In the genomic region with DNA sequence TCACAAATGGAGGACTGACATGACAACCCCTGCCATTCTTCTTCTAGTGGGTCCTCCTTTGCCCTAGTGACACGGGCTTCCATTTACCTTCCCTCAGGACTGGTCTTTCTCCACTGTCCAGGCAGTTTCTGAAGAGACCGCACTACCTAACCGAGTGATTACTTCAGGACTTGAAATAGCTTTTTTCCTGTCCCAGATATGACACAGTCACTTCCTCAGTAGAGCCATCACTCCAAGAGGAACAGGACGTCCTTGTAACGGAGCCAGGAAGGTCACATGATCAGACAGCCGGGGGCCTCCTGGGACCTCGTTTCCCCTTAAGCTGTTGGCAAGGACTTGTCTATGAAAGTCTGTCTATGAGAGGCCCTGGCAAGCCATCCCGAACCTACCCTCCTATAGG, we compare ENCODE assay signal across 10 cellular contexts.
DNase-seq lines count a peak whose midpoint lies in the region; ATAC-seq and TF ChIP-seq lines count a peak whose summit lies in the region.
"Had no signal": no experiment of that assay in that cellular context is flagged by ENCODE, and none has a peak within 500 bp of the region (broad histone marks: within the 10 kb centered on the region; RNA-seq: fewer than 3 reads in every experiment).

No MANE protein-coding gene starts in this region.

- BruUV-seq in MCF 10A (replicated peaks; lab: Mats Ljungman, UMichigan) (no TSS peak), mammary epithelial cell (replicated peaks; lab: Mats Ljungman, UMichigan) (no TSS peak)

- TF ChIP-seq CTCF in MCF 10A (IDR thresholded peaks at IDR 0.05; ENCODE audit: unreplicated experiment) (no peak), mammary epithelial cell (conservative IDR thresholded peaks at IDR 0.05 in 1 of 2, IDR thresholded peaks at IDR 0.05 in 1 of 2; ENCODE audit: extremely low read depth in 1 of 2, insufficient read depth in 1 of 2, low read depth in 1 of 2, low read length in 2 of 2) (no peak), glutamatergic neuron (IDR thresholded peaks at IDR 0.05; ENCODE audit: partially characterized antibody, unreplicated experiment) (no peak)

- peaks cover 15% of the 10 kb centered on the region for H3K4me1 Mint-ChIP-seq in MCF 10A (ENCODE audit: insufficient read depth, unreplicated experiment)
- no peaks in the 10 kb centered on the region for H3K4me1 Mint-ChIP-seq in glutamatergic neuron (ENCODE audit: low read depth, unreplicated experiment)

- no peaks in the 10 kb centered on the region for H4K20me1 ChIP-seq in mammary epithelial cell (ENCODE audit: insufficient read depth, low read length)

- no peaks in the 10 kb centered on the region for H3K36me3 ChIP-seq in mammary epithelial cell (ENCODE audit: insufficient read depth, low read length)
- no peaks in the 10 kb centered on the region for H3K36me3 ChIP-seq in muscle layer of duodenum (ENCODE audit: control insufficient read depth in 1 of 2, insufficient read depth in 2 of 2, low read length in 2 of 2)

- H3K27ac ChIP-seq in mammary epithelial cell (ENCODE audit: insufficient read depth, low read depth, low read length) = no peak overlapping the region
- peak overlapping the region; percentile 89 for H3K27ac ChIP-seq in muscle layer of duodenum (ENCODE audit: low read length)

- no peaks in the 10 kb centered on the region for H3K79me2 ChIP-seq in mammary epithelial cell (ENCODE audit: insufficient read depth, low read length)

- H3K4me3 Mint-ChIP-seq in MCF 10A (ENCODE audit: unreplicated experiment) = no peak overlapping the region
- no peak overlapping the region for H3K4me3 Mint-ChIP-seq in glutamatergic neuron (ENCODE audit: unreplicated experiment)
- H3K4me3 Mint-ChIP-seq: activated naive CD4-positive, alpha-beta T cell treated with anti-CD3 and anti-CD28 coated beads, Interleukin-2, amount 50 U/mL, for 24 hours had no signal

- no peak overlapping the region for H2AFZ ChIP-seq in mammary epithelial cell (ENCODE audit: low read depth, low read length)

- H3K9me3 Mint-ChIP-seq in MCF 10A (ENCODE audit: unreplicated experiment) (peaks cover 9% of the 10 kb centered on the region), glutamatergic neuron (ENCODE audit: unreplicated experiment) (peaks cover 2% of the 10 kb centered on the region)
- H3K9me3 Mint-ChIP-seq: activated naive CD4-positive, alpha-beta T cell treated with anti-CD3 and anti-CD28 coated beads, Interleukin-2, amount 50 U/mL, for 24 hours had no signal

- no peak overlapping the region for H3K4me2 ChIP-seq in mammary epithelial cell (ENCODE audit: insufficient read depth, low read depth, low read length)

- H3K36me3 Mint-ChIP-seq in MCF 10A (ENCODE audit: insufficient read depth, unreplicated experiment) (no peaks in the 10 kb centered on the region), glutamatergic neuron (ENCODE audit: unreplicated experiment) (peaks cover 5% of the 10 kb centered on the region)
- H3K36me3 Mint-ChIP-seq: activated naive CD4-positive, alpha-beta T cell treated with anti-CD3 and anti-CD28 coated beads, Interleukin-2, amount 50 U/mL, for 24 hours had no signal

- 54% methylated on average over 8 of the region's 8 CpGs for WGBS in mammary epithelial cell (ENCODE audit: low coverage, missing lambda C conversion rate)

- DNase-seq in MCF 10A (ENCODE audit: unreplicated experiment) = peak; percentile 74
- no peak for DNase-seq in mammary epithelial cell
- peak; percentile 79 for DNase-seq in fibroblast of gingiva (ENCODE audit: low read depth)
- no peak for DNase-seq in glutamatergic neuron
- DNase-seq in NCI-H774 (lab: John Stamatoyannopoulos, UW) = no peak
- no peak for DNase-seq in D341Med (ENCODE audit: low spot score)
- DNase-seq: T-helper 9 cell had no signal

- H3K9ac ChIP-seq in mammary epithelial cell (ENCODE audit: insufficient read depth, low read length) = no peak overlapping the region

- ATAC-seq in GM18861 (IDR thresholded peaks at IDR 0.05; ENCODE audit: unreplicated experiment) = no peak

- H3K4me3 ChIP-seq in mammary epithelial cell (replicated peaks in 1 of 3; ENCODE audit: insufficient read depth in 1 of 3, low read depth in 2 of 3, low read length in 3 of 3) (no peak overlapping the region), muscle layer of duodenum (ENCODE audit: low read depth in 1 of 2, low read length in 2 of 2) (no peak overlapping the region)

- no peaks in the 10 kb centered on the region for H3K9me3 ChIP-seq in mammary epithelial cell (replicated peaks; ENCODE audit: insufficient read depth, low read length)
- no peaks in the 10 kb centered on the region for H3K9me3 ChIP-seq in muscle layer of duodenum (ENCODE audit: control insufficient read depth in 1 of 2, low read length in 2 of 2)

- POLR2A ChIA-PET in MCF 10A (lab: Yijun Ruan, JAX) = no interaction called here

- H3K27me3 ChIP-seq in mammary epithelial cell (ENCODE audit: insufficient read depth, low read length) = peaks cover 5% of the 10 kb centered on the region
- H3K27me3 ChIP-seq in muscle layer of duodenum (ENCODE audit: low read depth, low read length) = no peaks in the 10 kb centered on the region

- intact Hi-C loops in MCF 10A (cut with micrococcal nuclease) = no loop called here
- intact Hi-C loops in mammary epithelial cell (cut with micrococcal nuclease) = no loop called here

- H3K4me1 ChIP-seq in mammary epithelial cell (ENCODE audit: insufficient read depth, low read length) (no peaks in the 10 kb centered on the region), muscle layer of duodenum (ENCODE audit: control insufficient read depth in 1 of 2, insufficient read depth in 2 of 2, low read length in 2 of 2) (peaks cover 0 to 12% of the 10 kb centered on the region in 2 donors)

- CTCF ChIA-PET in MCF 10A (lab: Yijun Ruan, JAX) = no interaction called here
- CTCF ChIA-PET in mammary epithelial cell (lab: Charles Lee; ENCODE audit: low non-redundant PET) = no interaction called here

- in situ Hi-C loops in mammary epithelial cell (cut with MboI; ENCODE audit: low sequenced_read_pairs in 2 of 2) = no loop called here

- no peaks in the 10 kb centered on the region for H3K27me3 Mint-ChIP-seq in MCF 10A (ENCODE audit: insufficient read depth, unreplicated experiment)
- peaks cover 5% of the 10 kb centered on the region for H3K27me3 Mint-ChIP-seq in glutamatergic neuron (ENCODE audit: unreplicated experiment)
- H3K27me3 Mint-ChIP-seq: activated naive CD4-positive, alpha-beta T cell treated with anti-CD3 and anti-CD28 coated beads, Interleukin-2, amount 50 U/mL, for 24 hours had no signal

- H3K27ac Mint-ChIP-seq in MCF 10A (ENCODE audit: low read depth, unreplicated experiment) (peak overlapping the region; percentile 52), glutamatergic neuron (ENCODE audit: unreplicated experiment) (no peak overlapping the region)
- H3K27ac Mint-ChIP-seq: activated naive CD4-positive, alpha-beta T cell treated with anti-CD3 and anti-CD28 coated beads, Interleukin-2, amount 50 U/mL, for 24 hours had no signal

- dilution Hi-C loops in mammary epithelial cell (cut with HindIII; ENCODE audit: low sequenced_read_pairs) = no loop called here

Comparison
In these comparisons a context has a peak if more than half of its experiments do, and no peak if none do; other contexts are left out.
1. DNase-seq: peak in MCF 10A (single experiment) and fibroblast of gingiva (single experiment); none in mammary epithelial cell (single experiment), glutamatergic neuron (single experiment), NCI-H774 (single experiment) and D341Med (single experiment).